ENCODE assay signal across 28 cellular contexts in the genomic region with DNA sequence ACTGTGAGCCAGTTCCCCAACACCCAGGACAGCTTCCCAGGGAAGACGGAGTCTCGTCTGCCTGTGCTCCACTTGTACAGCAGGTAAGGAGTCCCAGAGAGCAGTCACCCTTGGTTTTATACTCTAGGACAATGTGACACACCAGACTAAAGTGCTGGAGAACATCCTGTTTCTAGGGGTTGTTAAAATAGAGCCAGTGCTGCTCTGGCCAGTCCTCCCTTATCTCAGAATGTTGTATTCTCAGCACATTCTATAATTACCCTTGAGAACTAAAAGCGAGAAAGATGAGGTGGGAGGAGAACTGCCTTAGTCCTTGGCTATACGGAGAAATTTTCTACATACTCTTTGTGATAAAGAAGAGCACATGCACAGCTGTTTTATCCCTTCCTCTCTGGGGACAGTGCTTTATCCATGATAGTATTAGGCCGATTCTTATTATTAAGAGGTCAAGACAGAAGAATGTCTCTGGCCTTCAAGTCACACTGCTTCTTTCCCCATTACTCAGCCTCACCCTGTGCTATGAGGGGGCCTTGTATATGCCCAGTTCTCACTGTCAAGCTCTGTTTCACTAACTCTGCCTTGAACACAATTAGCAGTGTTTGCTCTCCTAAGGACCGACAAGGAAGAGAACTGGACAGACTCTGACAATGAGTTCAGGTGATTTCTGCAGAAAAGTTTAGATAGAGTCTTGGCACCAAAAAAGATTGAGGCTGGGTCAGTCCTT.
"Had no signal": no experiment of that assay in that cellular context is flagged by ENCODE, and none has a peak within 500 bp of the region (broad histone marks: within the 10 kb centered on the region; RNA-seq: fewer than 3 reads in every experiment).

No MANE protein-coding gene starts in this region.

- H3K36me3 Mint-ChIP-seq: activated CD8-positive, alpha-beta memory T cell treated with anti-CD3 and anti-CD28 coated beads, Interleukin-2, amount 10 ng/mL, durations not matched to agents 7 days and 5 days; activated naive CD8-positive, alpha-beta T cell had no signal

- H3K4me3 ChIP-seq: K562, SJSA1 had no signal

- H3K4me3 Mint-ChIP-seq: activated CD8-positive, alpha-beta memory T cell treated with anti-CD3 and anti-CD28 coated beads, Interleukin-2, amount 10 ng/mL, durations not matched to agents 7 days and 5 days; activated CD8-positive, alpha-beta T cell treated with anti-CD3 and anti-CD28 coated beads, Interleukin-2, amount 10 ng/mL, durations not matched to agents 7 days and 5 days; activated naive CD8-positive, alpha-beta T cell; activated T-cell treated with anti-CD3 and anti-CD28 coated beads, Interleukin-2, amount 50 U/mL, for 24 hours; WTC11 had no signal

- H3K4me1 ChIP-seq: SJSA1 had no signal

- DNase-seq: activated CD4-positive, alpha-beta T cell treated with anti-CD3 and anti-CD28 coated beads for 48 hours; activated CD4-positive, alpha-beta T cell treated with anti-CD3 and anti-CD28 coated beads, Interleukin-2, amount 50 U/mL, for 4 hours; activated CD4-positive, CD25-positive, alpha-beta regulatory T cell treated with anti-CD3 and anti-CD28 coated beads, Interleukin-2, amount 50 U/mL, for 72 hours; activated CD8-positive, alpha-beta memory T cell treated with anti-CD3 and anti-CD28 coated beads, Interleukin-2, amount 10 ng/mL, durations not matched to agents 7 days and 5 days; activated CD8-positive, alpha-beta T cell treated with anti-CD3 and anti-CD28 coated beads, Interleukin-2, amount 10 ng/mL, durations not matched to agents 7 days and 5 days; activated effector memory CD4-positive, alpha-beta T cell treated with anti-CD3 and anti-CD28 coated beads, Interleukin-2, amount 50 U/mL, for 16 hours; activated naive CD4-positive, alpha-beta T cell treated with Interleukin-2 at 50 U/mL for 16 hours; activated T-cell treated with anti-CD3 and anti-CD28 coated beads, Interleukin-2, amount 50 U/mL, for 24 hours; amygdala; brain microvascular endothelial cell; caudate nucleus; Karpas-422; NCI-H1105 treated with DMSO at 0.1 percent for 48 hours; NCI-H1436 treated with DMSO at 0.1 percent for 48 hours; NCI-H187; NCI-H2081; NCI-H446; NCI-H524; OCI-M1; RPMI8226; SHP77; SW 1271 had no signal

- H3K27ac ChIP-seq: brain microvascular endothelial cell, SJSA1 had no signal

- H3K9me3 ChIP-seq: SJSA1 had no signal

- H3K27me3 ChIP-seq: brain microvascular endothelial cell, SJSA1 had no signal

- H3K4me1 Mint-ChIP-seq: activated CD8-positive, alpha-beta memory T cell treated with anti-CD3 and anti-CD28 coated beads, Interleukin-2, amount 10 ng/mL, durations not matched to agents 7 days and 5 days; WTC11 had no signal

- H3K36me3 ChIP-seq: brain microvascular endothelial cell, SJSA1 had no signal

- ATAC-seq: activated CD8-positive, alpha-beta memory T cell treated with anti-CD3 and anti-CD28 coated beads, Interleukin-2, amount 10 ng/mL, durations not matched to agents 7 days and 5 days; activated CD8-positive, alpha-beta T cell treated with anti-CD3 and anti-CD28 coated beads, Interleukin-2, amount 10 ng/mL, durations not matched to agents 7 days and 5 days; K562; Panc1; SK-N-SH treated with all-trans-retinoic acid at 6 μM for 48 hours; WTC11 had no signal

- H3K27ac Mint-ChIP-seq: activated CD8-positive, alpha-beta memory T cell treated with anti-CD3 and anti-CD28 coated beads, Interleukin-2, amount 10 ng/mL, durations not matched to agents 7 days and 5 days; activated CD8-positive, alpha-beta T cell treated with anti-CD3 and anti-CD28 coated beads, Interleukin-2, amount 10 ng/mL, durations not matched to agents 7 days and 5 days; activated naive CD8-positive, alpha-beta T cell; activated T-cell treated with anti-CD3 and anti-CD28 coated beads, Interleukin-2, amount 50 U/mL, for 24 hours; WTC11 had no signal

- H3K27me3 Mint-ChIP-seq: activated CD8-positive, alpha-beta memory T cell treated with anti-CD3 and anti-CD28 coated beads, Interleukin-2, amount 10 ng/mL, durations not matched to agents 7 days and 5 days had no signal
